ENCODE assay signal across 1 cellular context in genomic region chr21:36379236-36379635, GRCh38.
TF ChIP-seq lines count a peak whose summit lies in the region.

No MANE protein-coding gene starts in this region.

TF ChIP-seq in IMR-90, 13 proteins besides CTCF, POLR2A, EP300 and RAD21 (continued from another document):
- TF ChIP-seq MAZ (IDR thresholded peaks at IDR 0.05; ENCODE audit: borderline replicate concordance, low read depth, low read length): no peak
- TF ChIP-seq CHD1 (IDR thresholded peaks at IDR 0.05; ENCODE audit: low read depth, low read length): no peak
- TF ChIP-seq MAFK (IDR thresholded peaks at IDR 0.05; ENCODE audit: low read depth, low read length): no peak
- no peak for TF ChIP-seq SMC3 (IDR thresholded peaks at IDR 0.05; ENCODE audit: low read depth, low read length)
- no peak for TF ChIP-seq BHLHE40 (IDR thresholded peaks at IDR 0.05; ENCODE audit: low read depth, low read length)
- no peak for TF ChIP-seq ELK1 (IDR thresholded peaks at IDR 0.05; ENCODE audit: borderline replicate concordance, low read depth, low read length)
- no peak for TF ChIP-seq CEBPB (IDR thresholded peaks at IDR 0.05; ENCODE audit: low read depth, low read length)
- TF ChIP-seq RFX5 (IDR thresholded peaks at IDR 0.05; ENCODE audit: low read depth, low read length): no peak
